6 cellular contexts compared by ENCODE assay signal in the genomic region with DNA sequence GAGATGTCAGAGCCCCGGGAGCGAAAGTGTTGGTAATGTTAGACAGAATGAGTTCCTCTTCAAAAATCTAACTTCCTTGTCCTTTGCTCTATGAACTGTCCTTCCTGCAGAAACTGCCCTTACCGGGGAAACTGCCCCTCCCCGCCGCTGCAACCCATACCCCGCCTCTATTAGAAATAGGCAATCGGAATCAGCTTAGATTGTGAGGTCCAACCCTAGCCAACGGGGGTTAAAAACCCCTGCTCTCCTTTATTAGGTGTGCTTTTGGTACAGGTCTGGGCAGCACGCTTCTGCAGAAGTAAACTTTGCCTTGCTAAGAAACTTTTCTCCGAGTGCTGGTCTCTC. TPM values are rescaled to one million over a fixed set of nuclear protein-coding genes. Genes with fewer than 3 reads are reported as not detected.
A peak's percentile ranks its signal among the peaks of the same experiment; 100 is the strongest.
DNase-seq lines count a peak whose midpoint lies in the region; ATAC-seq and TF ChIP-seq lines count a peak whose summit lies in the region.

No MANE protein-coding gene starts in this region.

- TF ChIP-seq CTCF in HFFc6 (IDR thresholded peaks at IDR 0.05), result no peak

- H3K27me3 Mint-ChIP-seq in HFFc6 (ENCODE audit: insufficient read depth) (no peaks in the 10 kb centered on the region), T-helper 17 cell (no peaks in the 10 kb centered on the region), immature natural killer cell (ENCODE audit: low read depth in 3 of 3) (peaks cover 0 to 3% (median 2%) of the 10 kb centered on the region in 3 donors)

- H3K4me3 Mint-ChIP-seq in HFFc6 (peak overlapping the region; percentile 91), T-helper 17 cell (peak overlapping the region; percentile 91), immature natural killer cell (peak overlapping the region; percentile 90 to 93 (median 92))

- DNase-seq in HFFc6, result no peak
- DNase-seq in T-helper 17 cell, result no peak
- no peak for DNase-seq in immature natural killer cell
- DNase-seq in stimulated activated naive CD4-positive, alpha-beta T cell treated with Interleukin-2 at 50 U/mL for 16 hours (lab: John Stamatoyannopoulos, UW), result no peak
- no peak for DNase-seq in activated CD4-positive, CD25-positive, alpha-beta regulatory T cell treated with anti-CD3 and anti-CD28 coated beads, Interleukin-2, amount 50 U/mL, for 72 hours

- H3K9me3 ChIP-seq in T-helper 17 cell (ENCODE audit: control insufficient read depth, low read length, poor library complexity, severe bottlenecking), result no peaks in the 10 kb centered on the region

- ATAC-seq in T-helper 17 cell (peak; percentile 9), HG02840 (IDR thresholded peaks at IDR 0.05; ENCODE audit: low FRiP score, unreplicated experiment) (no peak)

- H3K27ac Mint-ChIP-seq in HFFc6 (peak overlapping the region; percentile 93), T-helper 17 cell (peak overlapping the region; percentile 78), immature natural killer cell (peak overlapping the region; percentile 89 to 95 (median 92))

- H3K36me3 Mint-ChIP-seq in HFFc6 (ENCODE audit: low read depth), result peaks cover 7% of the 10 kb centered on the region
- peaks cover 5% of the 10 kb centered on the region for H3K36me3 Mint-ChIP-seq in T-helper 17 cell (ENCODE audit: low read depth)
- peaks cover 4 to 10% (median 7%) of the 10 kb centered on the region in 3 donors for H3K36me3 Mint-ChIP-seq in immature natural killer cell

- H3K4me1 Mint-ChIP-seq in HFFc6 (ENCODE audit: low read depth) (peaks cover 15% of the 10 kb centered on the region), T-helper 17 cell (peaks cover 12% of the 10 kb centered on the region), immature natural killer cell (peaks cover 39 to 41% of the 10 kb centered on the region in 2 donors)

- no peaks in the 10 kb centered on the region for H3K9me3 Mint-ChIP-seq in HFFc6
- no peaks in the 10 kb centered on the region for H3K9me3 Mint-ChIP-seq in immature natural killer cell

RNA-seq across cellular contexts. Expression of gene CAPNS1, which starts 11.5 kb away (rescaled TPM):
- 1,000 to 10,000 TPM; 1,039 to 1,309 (median 1,209) TPM for total RNA-seq in HFFc6 (2021; fragmentation: NEBNext Ultra II Directional; extraction: Animal tissue kit (Norgen Biotek cat#: 25700))
- total RNA-seq in T-helper 17 cell, result 100 to 1,000 TPM; 323 to 327 TPM
- 100 to 1,000 TPM; 176 to 253 (median 225) TPM for polyA plus RNA-seq in immature natural killer cell

RNA-seq across cellular contexts. Expression of gene TBCB, which starts 13.1 kb away (rescaled TPM):
- 100 to 1,000 TPM; 229 to 266 (median 243) TPM for total RNA-seq in HFFc6 (2021; fragmentation: NEBNext Ultra II Directional; extraction: Animal tissue kit (Norgen Biotek cat#: 25700))
- total RNA-seq in T-helper 17 cell, result 100 to 1,000 TPM; 127 to 131 TPM
- polyA plus RNA-seq in immature natural killer cell, result 100 to 1,000 TPM; 341 to 445 (median 385) TPM

RNA-seq across cellular contexts. Expression of gene POLR2I, which starts 13.7 kb away (rescaled TPM):
- 10 to 100 TPM; 64.1 to 75.1 (median 69.2) TPM for total RNA-seq in HFFc6 (2021; fragmentation: NEBNext Ultra II Directional; extraction: Animal tissue kit (Norgen Biotek cat#: 25700))
- total RNA-seq in T-helper 17 cell, result 10 to 100 TPM; 26.4 to 28.2 TPM
- 100 to 1,000 TPM; 102 to 136 (median 127) TPM for polyA plus RNA-seq in immature natural killer cell

RNA-seq across cellular contexts. Expression of gene OVOL3, which starts 17.4 kb away (rescaled TPM):
- total RNA-seq in HFFc6 (2021; fragmentation: NEBNext Ultra II Directional; extraction: Animal tissue kit (Norgen Biotek cat#: 25700)), result not detected
- total RNA-seq in T-helper 17 cell, result not detected
- not detected for polyA plus RNA-seq in immature natural killer cell

RNA-seq across cellular contexts. Expression of gene COX7A1, which starts 23.9 kb away (rescaled TPM):
- total RNA-seq in HFFc6 (2021; fragmentation: NEBNext Ultra II Directional; extraction: Animal tissue kit (Norgen Biotek cat#: 25700)), result 100 to 1,000 TPM in 2 of 6 experiments, 10 to 100 TPM in 4; 59.8 to 139 (median 85.5) TPM
- not detected for total RNA-seq in T-helper 17 cell
- not detected for polyA plus RNA-seq in immature natural killer cell
